In the genomic region with DNA sequence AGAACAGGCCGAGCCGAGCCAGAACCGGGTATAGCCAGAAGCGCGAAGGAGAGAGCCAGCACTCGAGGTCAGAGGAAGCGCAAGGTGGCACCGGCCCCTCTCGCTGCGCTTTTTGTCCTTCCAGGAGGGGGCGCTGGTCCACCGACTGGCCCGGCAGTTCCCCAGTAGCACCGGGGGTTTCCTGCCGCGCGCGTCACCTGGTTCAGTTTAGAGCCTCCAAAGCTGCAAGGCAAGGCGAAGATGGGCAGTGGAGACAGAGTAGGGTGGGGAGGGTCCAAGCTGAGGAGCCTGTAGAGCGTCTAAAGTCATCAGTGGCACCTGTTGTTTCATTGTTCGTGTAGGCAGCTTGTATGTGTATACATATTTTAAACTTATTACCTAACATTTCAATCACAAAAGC, we compare ENCODE assay signal across 12 cellular contexts. TPM values are rescaled to one million over a fixed set of nuclear protein-coding genes. Genes with fewer than 3 reads are reported as not detected.
DNase-seq lines count a peak whose midpoint lies in the region; ATAC-seq and TF ChIP-seq lines count a peak whose summit lies in the region.
"Had no signal": no experiment of that assay in that cellular context is flagged by ENCODE, and none has a peak within 500 bp of the region (broad histone marks: within the 10 kb centered on the region; RNA-seq: fewer than 3 reads in every experiment).

No MANE protein-coding gene starts in this region.

- no peak overlapping the region for H3K4me3 ChIP-seq in right atrium auricular region

- DNase-seq in right atrium auricular region (ENCODE audit: low spot score) (no peak), left ventricle myocardium superior (no peak), iPS-NIHi11 (ENCODE audit: low spot score) (peak; percentile 62), 8988T (no peak), GF-D8 (lab: John Stamatoyannopoulos, UW) (no peak), NCI-H345 (lab: John Stamatoyannopoulos, UW) (no peak)
- peak; percentile 7 for DNase-seq in activated CD4-positive, alpha-beta T cell treated with anti-CD3 and anti-CD28 coated beads, Interleukin-2, amount 50 U/mL, for 1 hour
- DNase-seq: NCI-H1694, T-helper 9 cell had no signal

- H3K9me3 ChIP-seq in right atrium auricular region: no peaks in the 10 kb centered on the region

- H3K27me3 ChIP-seq in right atrium auricular region: no peaks in the 10 kb centered on the region

- ATAC-seq in left ventricle myocardium superior: no peak
- ATAC-seq in GM21526 (IDR thresholded peaks at IDR 0.05; ENCODE audit: low FRiP score, unreplicated experiment): no peak

- peaks cover 0 to 15% of the 10 kb centered on the region in 2 donors for H3K4me1 ChIP-seq in right atrium auricular region

- peak; percentile 10 to 34 for TF ChIP-seq CTCF in right atrium auricular region (IDR thresholded peaks at IDR 0.05)

- no peaks in the 10 kb centered on the region for H3K36me3 ChIP-seq in right atrium auricular region

- intact Hi-C loops in left ventricle myocardium superior (cut with micrococcal nuclease): no loop called here

- H3K27ac ChIP-seq in right atrium auricular region: no peak overlapping the region

RNA-seq across cellular contexts. Expression of a gene that starts 7.6 kb away (rescaled TPM):
- total RNA-seq in right atrium auricular region: not detected
- total RNA-seq in left ventricle myocardium superior: not detected
- total RNA-seq: Daoy, subcutaneous adipose tissue had no signal

Comparison
In these comparisons a context has a peak if more than half of its experiments do, and no peak if none do; other contexts are left out.
1. DNase-seq: peak in activated CD4-positive, alpha-beta T cell treated with anti-CD3 and anti-CD28 coated beads, Interleukin-2, amount 50 U/mL, for 1 hour (single experiment) and iPS-NIHi11 (single experiment); none in right atrium auricular region (single experiment), left ventricle myocardium superior (single experiment), 8988T (single experiment), GF-D8 (single experiment) and NCI-H345 (single experiment).